ENCODE assay signal across 1 cellular context in the genomic region with DNA sequence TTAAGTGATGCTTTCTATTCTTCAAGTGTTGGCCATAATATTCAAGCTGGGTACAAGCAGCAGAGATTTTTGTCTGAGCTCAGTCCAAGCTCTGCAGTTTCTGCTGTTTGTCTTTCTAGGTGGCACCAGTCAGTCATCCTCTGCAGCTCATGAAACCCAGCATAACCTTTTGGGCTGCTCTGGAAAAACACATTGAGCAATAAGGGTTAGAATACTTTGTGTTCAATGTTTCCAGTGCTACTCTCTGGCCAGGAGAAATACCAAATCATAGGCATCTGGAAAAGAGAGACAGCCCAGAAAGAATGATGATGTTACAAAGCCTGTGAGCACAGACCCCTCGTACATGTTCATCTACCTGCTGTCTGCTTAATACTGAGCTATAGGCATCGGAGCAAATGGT.
TF ChIP-seq lines count a peak whose summit lies in the region.

No MANE protein-coding gene starts in this region.

TF ChIP-seq in liver, 16 proteins besides CTCF, POLR2A, EP300 and RAD21 (continued from another document):
- TF ChIP-seq, protein P1, sequence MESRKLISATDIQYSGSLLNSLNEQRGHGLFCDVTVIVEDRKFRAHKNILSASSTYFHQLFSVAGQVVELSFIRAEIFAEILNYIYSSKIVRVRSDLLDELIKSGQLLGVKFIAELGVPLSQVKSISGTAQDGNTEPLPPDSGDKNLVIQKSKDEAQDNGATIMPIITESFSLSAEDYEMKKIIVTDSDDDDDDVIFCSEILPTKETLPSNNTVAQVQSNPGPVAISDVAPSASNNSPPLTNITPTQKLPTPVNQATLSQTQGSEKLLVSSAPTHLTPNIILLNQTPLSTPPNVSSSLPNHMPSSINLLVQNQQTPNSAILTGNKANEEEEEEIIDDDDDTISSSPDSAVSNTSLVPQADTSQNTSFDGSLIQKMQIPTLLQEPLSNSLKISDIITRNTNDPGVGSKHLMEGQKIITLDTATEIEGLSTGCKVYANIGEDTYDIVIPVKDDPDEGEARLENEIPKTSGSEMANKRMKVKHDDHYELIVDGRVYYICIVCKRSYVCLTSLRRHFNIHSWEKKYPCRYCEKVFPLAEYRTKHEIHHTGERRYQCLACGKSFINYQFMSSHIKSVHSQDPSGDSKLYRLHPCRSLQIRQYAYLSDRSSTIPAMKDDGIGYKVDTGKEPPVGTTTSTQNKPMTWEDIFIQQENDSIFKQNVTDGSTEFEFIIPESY (IDR thresholded peaks at IDR 0.05) = peak; percentile 41
- TF ChIP-seq FOXA1 (IDR thresholded peaks at IDR 0.05) = no peak
- TF ChIP-seq GABPA (IDR thresholded peaks at IDR 0.05 in 1 of 2, conservative IDR thresholded peaks at IDR 0.05 in 1 of 2) = no peak
- TF ChIP-seq HNF4A (conservative IDR thresholded peaks at IDR 0.05) = peak; percentile 66 to 76
- TF ChIP-seq, protein P2, sequence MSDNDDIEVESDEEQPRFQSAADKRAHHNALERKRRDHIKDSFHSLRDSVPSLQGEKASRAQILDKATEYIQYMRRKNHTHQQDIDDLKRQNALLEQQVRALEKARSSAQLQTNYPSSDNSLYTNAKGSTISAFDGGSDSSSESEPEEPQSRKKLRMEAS (IDR thresholded peaks at IDR 0.05) = no peak
- TF ChIP-seq YY1 (IDR thresholded peaks at IDR 0.05) = no peak
- no peak for TF ChIP-seq TAF1 (conservative IDR thresholded peaks at IDR 0.05)
- TF ChIP-seq EGR1 (IDR thresholded peaks at IDR 0.05; ENCODE audit: low read depth in 2 of 2) = peak; percentile 44 to 61
- TF ChIP-seq NR2F2 (IDR thresholded peaks at IDR 0.05) = no peak
- peak; percentile 36 for TF ChIP-seq REST (IDR thresholded peaks at IDR 0.05)
- TF ChIP-seq RXRA (IDR thresholded peaks at IDR 0.05) = peak; percentile 87 to 91
- no peak for TF ChIP-seq FOXA2 (IDR thresholded peaks at IDR 0.05)
TF ChIP-seq in liver: peak in this region for 7.
